ENCODE assay signal across 1 cellular context in genomic region chr1:227372662-227373061, GRCh38.
TF ChIP-seq lines count a peak whose summit lies in the region.

No MANE protein-coding gene starts in this region.

TF ChIP-seq in SK-N-SH treated with all-trans-retinoic acid at 6 μM for 48 hours, 23 proteins besides CTCF, POLR2A, EP300 and RAD21 (continued from another document):
- TF ChIP-seq, protein P1, sequence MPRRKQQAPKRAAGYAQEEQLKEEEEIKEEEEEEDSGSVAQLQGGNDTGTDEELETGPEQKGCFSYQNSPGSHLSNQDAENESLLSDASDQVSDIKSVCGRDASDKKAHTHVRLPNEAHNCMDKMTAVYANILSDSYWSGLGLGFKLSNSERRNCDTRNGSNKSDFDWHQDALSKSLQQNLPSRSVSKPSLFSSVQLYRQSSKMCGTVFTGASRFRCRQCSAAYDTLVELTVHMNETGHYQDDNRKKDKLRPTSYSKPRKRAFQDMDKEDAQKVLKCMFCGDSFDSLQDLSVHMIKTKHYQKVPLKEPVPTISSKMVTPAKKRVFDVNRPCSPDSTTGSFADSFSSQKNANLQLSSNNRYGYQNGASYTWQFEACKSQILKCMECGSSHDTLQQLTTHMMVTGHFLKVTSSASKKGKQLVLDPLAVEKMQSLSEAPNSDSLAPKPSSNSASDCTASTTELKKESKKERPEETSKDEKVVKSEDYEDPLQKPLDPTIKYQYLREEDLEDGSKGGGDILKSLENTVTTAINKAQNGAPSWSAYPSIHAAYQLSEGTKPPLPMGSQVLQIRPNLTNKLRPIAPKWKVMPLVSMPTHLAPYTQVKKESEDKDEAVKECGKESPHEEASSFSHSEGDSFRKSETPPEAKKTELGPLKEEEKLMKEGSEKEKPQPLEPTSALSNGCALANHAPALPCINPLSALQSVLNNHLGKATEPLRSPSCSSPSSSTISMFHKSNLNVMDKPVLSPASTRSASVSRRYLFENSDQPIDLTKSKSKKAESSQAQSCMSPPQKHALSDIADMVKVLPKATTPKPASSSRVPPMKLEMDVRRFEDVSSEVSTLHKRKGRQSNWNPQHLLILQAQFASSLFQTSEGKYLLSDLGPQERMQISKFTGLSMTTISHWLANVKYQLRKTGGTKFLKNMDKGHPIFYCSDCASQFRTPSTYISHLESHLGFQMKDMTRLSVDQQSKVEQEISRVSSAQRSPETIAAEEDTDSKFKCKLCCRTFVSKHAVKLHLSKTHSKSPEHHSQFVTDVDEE (CRISPR knock-in tag; IDR thresholded peaks at IDR 0.05), result no peak
- TF ChIP-seq ZNF565 (CRISPR knock-in tag; conservative IDR thresholded peaks at IDR 0.05; ENCODE audit: low read depth), result no peak
